ENCODE assay signal across 16 cellular contexts in genomic region chr7:143511593-143512047, GRCh38. TPM values are rescaled to one million over a fixed set of nuclear protein-coding genes. Genes with fewer than 3 reads are reported as not detected.
"Had no signal": no experiment of that assay in that cellular context is flagged by ENCODE, and none has a peak within 500 bp of the region (broad histone marks: within the 10 kb centered on the region; RNA-seq: fewer than 3 reads in every experiment).

No MANE protein-coding gene starts in this region.

- DNase-seq: activated CD4-positive, alpha-beta memory T cell treated with anti-CD3 and anti-CD28 coated beads, Interleukin-2, amount 10 ng/mL, durations not matched to agents 7 days and 5 days; activated CD8-positive, alpha-beta memory T cell treated with anti-CD3 and anti-CD28 coated beads, Interleukin-2, amount 50 U/mL, for 4 hours; activated naive CD8-positive, alpha-beta T cell treated with anti-CD3 and anti-CD28 coated beads, Interleukin-2, amount 10 ng/mL, durations not matched to agents 7 days and 5 days; activated T-cell treated with anti-CD3 and anti-CD28 coated beads, Interleukin-2, amount 50 U/mL, for 72 hours; naive thymus-derived CD8-positive, alpha-beta T cell; stimulated activated CD4-positive, alpha-beta T cell treated with anti-CD3 and anti-CD28 coated beads, Interleukin-2, amount 100 ng/mL, for 48 hours; stomach; T-helper 9 cell had no signal

- H3K36me3 ChIP-seq: cardiac muscle cell, stomach, vagina had no signal

- H3K27ac ChIP-seq: cardiac muscle cell, stomach, vagina had no signal

- H3K4me3 ChIP-seq: cardiac muscle cell, hepatocyte, mucosa of descending colon, vagina had no signal

- H3K27me3 ChIP-seq: cardiac muscle cell, hepatocyte, vagina had no signal

- ATAC-seq: activated T-cell treated with anti-CD3 and anti-CD28 coated beads, Interleukin-2, amount 50 U/mL, for 72 hours; naive thymus-derived CD8-positive, alpha-beta T cell had no signal

- H3K9me3 ChIP-seq: mucosa of descending colon, stomach, vagina had no signal

RNA-seq across cellular contexts. Expression of gene TAS2R41, which starts 33.9 kb away (rescaled TPM):
- total RNA-seq: activated CD4-positive, alpha-beta memory T cell treated with anti-CD3 and anti-CD28 coated beads, Interleukin-2, amount 10 ng/mL, durations not matched to agents 7 days and 5 days; activated naive CD8-positive, alpha-beta T cell treated with anti-CD3 and anti-CD28 coated beads, Interleukin-2, amount 10 ng/mL, durations not matched to agents 7 days and 5 days; activated T-cell treated with anti-CD3 and anti-CD28 coated beads, Interleukin-2, amount 50 U/mL, for 72 hours; astrocyte; cardiac muscle cell; endothelial cell of umbilical vein; hepatocyte; lung microvascular endothelial cell; progenitor cell of endocrine pancreas; vagina had no signal

RNA-seq across cellular contexts. Expression of gene CTAGE15, which starts 60.0 kb away (rescaled TPM):
- total RNA-seq: activated CD4-positive, alpha-beta memory T cell treated with anti-CD3 and anti-CD28 coated beads, Interleukin-2, amount 10 ng/mL, durations not matched to agents 7 days and 5 days; astrocyte; endothelial cell of umbilical vein; lung microvascular endothelial cell; naive thymus-derived CD8-positive, alpha-beta T cell; vagina had no signal
